8 cellular contexts compared by ENCODE assay signal in the genomic region with DNA sequence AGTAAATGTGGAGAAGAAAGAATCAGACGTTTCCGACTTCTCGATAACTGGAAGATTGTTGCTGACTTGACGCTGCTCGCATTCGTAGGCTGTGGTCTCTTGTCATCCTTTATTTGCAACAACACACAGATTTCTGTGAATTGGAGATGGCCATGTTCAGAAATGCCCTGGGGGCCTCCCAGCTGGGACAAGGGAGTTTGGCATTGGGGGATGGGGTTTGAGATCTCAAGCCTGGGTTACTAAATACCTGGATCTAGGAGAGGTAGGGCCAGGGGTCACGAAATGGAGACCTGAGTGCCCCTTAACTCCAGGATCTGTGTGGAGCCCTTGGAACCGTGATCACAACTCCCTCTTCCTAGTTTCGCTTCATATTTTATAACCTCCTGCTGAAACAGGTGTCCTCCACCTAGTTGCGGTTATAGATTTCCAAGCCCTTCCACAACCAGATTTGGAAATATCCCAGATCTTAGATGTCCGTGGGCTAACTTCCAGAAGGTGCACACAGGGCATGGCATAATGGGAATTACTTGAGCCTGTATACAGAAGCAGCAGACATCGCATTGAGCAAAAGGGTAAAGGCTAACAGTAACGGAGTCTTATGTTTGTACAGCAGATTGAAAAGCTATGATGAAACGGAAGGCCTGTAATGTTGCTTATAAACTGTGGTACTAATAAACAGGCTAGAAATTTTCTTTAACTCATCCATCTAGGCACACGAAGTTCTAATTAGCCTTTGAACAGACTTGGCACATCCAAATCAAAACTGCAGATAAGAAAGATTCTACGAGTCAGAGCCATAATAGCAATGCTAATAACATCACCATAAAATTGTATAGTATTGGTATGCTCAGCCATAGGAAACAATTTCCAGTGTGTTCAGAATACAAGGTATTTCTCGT. TPM values are rescaled to one million over a fixed set of nuclear protein-coding genes. Genes with fewer than 3 reads are reported as not detected.
DNase-seq lines count a peak whose midpoint lies in the region; ATAC-seq and TF ChIP-seq lines count a peak whose summit lies in the region.

No MANE protein-coding gene starts in this region.

- peaks cover 13% of the 10 kb centered on the region for H3K4me1 Mint-ChIP-seq in type B pancreatic cell (ENCODE audit: unreplicated experiment)

- no peak overlapping the region for H3K4me3 Mint-ChIP-seq in type B pancreatic cell

- DNase-seq in DMS53 (lab: John Stamatoyannopoulos, UW) (peak; percentile 57), DMS53 treated with DMSO at 0.1 percent for 48 hours (lab: John Stamatoyannopoulos, UW; ENCODE audit: unreplicated experiment) (no peak), NCI-H1092 treated with DMSO at 0.1 percent for 48 hours (lab: John Stamatoyannopoulos, UW) (peak; percentile 6), germinal center (ENCODE audit: low spot score) (peak; percentile 20), pons (ENCODE audit: low spot score) (peak; percentile 55), type B pancreatic cell (ENCODE audit: extremely low spot score, unreplicated experiment) (no peak)
- DNase-seq in activated effector memory CD4-positive, alpha-beta T cell treated with Interleukin-2 at 50 U/mL for 16 hours: peak; percentile 34

- no peak for TF ChIP-seq CTCF in type B pancreatic cell (conservative IDR thresholded peaks at IDR 0.05)

- H3K27me3 Mint-ChIP-seq in type B pancreatic cell: no peaks in the 10 kb centered on the region

- no peak overlapping the region for H3K27ac Mint-ChIP-seq in type B pancreatic cell

- H3K36me3 Mint-ChIP-seq in type B pancreatic cell: peaks cover 3% of the 10 kb centered on the region

- no peaks in the 10 kb centered on the region for H3K9me3 Mint-ChIP-seq in type B pancreatic cell

- ATAC-seq in GM19324 (IDR thresholded peaks at IDR 0.05; ENCODE audit: low FRiP score, unreplicated experiment): no peak

RNA-seq across cellular contexts. Expression of gene USF3, which starts 1.0 kb away (rescaled TPM):
- total RNA-seq in type B pancreatic cell (ENCODE audit: low replicate concordance): 14.1 and 20.8 TPM in 2 replicates

RNA-seq across cellular contexts. Expression of gene NAA50, which starts 48.6 kb away (rescaled TPM):
- 117 and 138 TPM in 2 replicates for total RNA-seq in type B pancreatic cell (ENCODE audit: low replicate concordance)

RNA-seq across cellular contexts. Expression of gene ATP6V1A, which starts 49.4 kb away (rescaled TPM):
- 71.5 and 91.0 TPM in 2 replicates for total RNA-seq in type B pancreatic cell (ENCODE audit: low replicate concordance)

Comparison
In these comparisons a context has a peak if more than half of its experiments do, and no peak if none do; other contexts are left out.
1. DNase-seq: peak in DMS53 (single experiment), NCI-H1092 treated with DMSO at 0.1 percent for 48 hours (single experiment), activated effector memory CD4-positive, alpha-beta T cell treated with Interleukin-2 at 50 U/mL for 16 hours (single experiment), germinal center (single experiment) and pons (single experiment); none in DMS53 treated with DMSO at 0.1 percent for 48 hours (single experiment) and type B pancreatic cell (single experiment).